Comparison of ENCODE assay signal across 1 cellular context in the genomic region with DNA sequence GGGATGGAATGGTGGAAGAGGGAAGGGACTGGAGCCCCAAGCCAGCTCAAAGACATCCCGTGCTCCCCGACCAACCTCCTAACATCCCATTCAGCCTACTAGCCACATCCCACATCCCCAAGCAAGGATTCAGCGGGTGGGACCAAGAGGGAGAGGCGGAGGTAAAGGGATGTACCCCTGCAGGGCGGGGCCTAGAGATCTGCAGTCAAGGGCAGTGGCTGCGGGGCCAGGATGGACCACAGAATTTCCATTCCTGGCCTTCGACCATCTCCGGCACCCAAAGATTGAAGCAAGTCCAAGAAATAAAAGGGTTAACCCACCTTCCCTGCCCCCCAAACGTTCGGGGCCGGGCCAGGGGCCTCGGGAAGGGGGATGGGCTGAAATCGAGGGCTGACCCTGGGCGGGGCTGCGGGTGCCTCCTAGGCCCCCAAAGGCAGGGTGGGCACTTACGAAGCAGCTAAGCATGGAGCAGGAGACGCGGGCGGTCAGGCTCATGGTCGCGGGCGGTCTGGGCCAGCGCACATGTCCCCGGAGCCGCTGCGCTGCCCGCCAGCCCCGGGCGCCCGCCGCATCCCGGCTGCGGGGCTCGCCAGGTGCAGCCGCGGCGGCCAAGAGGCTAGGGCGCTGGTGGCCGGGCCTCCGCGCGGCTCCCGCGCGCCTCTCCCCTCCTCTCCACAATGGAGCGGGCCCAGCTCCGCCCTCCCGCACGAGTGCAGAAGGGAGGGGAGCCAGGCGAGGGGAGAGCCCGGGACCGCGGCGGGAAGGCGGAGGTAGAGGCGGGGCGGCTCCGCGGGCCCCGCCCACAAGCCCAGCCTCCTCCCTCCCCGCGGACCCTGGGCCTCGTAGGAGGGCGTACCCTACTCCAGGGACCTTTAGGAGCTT.
A peak's percentile ranks its signal among the peaks of the same experiment; 100 is the strongest.
TF ChIP-seq lines count a peak whose summit lies in the region.

A gene (minus strand): TSS at position 726 of the 882 bp plus-strand sequence. CDS start 231 bp downstream, at position 495.

TF ChIP-seq in HepG2, 621 proteins besides CTCF, POLR2A, EP300 and RAD21 (continued from another document and continues in another):
- TF ChIP-seq, protein P1, sequence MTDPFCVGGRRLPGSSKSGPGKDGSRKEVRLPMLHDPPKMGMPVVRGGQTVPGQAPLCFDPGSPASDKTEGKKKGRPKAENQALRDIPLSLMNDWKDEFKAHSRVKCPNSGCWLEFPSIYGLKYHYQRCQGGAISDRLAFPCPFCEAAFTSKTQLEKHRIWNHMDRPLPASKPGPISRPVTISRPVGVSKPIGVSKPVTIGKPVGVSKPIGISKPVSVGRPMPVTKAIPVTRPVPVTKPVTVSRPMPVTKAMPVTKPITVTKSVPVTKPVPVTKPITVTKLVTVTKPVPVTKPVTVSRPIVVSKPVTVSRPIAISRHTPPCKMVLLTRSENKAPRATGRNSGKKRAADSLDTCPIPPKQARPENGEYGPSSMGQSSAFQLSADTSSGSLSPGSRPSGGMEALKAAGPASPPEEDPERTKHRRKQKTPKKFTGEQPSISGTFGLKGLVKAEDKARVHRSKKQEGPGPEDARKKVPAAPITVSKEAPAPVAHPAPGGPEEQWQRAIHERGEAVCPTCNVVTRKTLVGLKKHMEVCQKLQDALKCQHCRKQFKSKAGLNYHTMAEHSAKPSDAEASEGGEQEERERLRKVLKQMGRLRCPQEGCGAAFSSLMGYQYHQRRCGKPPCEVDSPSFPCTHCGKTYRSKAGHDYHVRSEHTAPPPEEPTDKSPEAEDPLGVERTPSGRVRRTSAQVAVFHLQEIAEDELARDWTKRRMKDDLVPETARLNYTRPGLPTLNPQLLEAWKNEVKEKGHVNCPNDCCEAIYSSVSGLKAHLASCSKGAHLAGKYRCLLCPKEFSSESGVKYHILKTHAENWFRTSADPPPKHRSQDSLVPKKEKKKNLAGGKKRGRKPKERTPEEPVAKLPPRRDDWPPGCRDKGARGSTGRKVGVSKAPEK (CRISPR knock-in tag; IDR thresholded peaks at IDR 0.05; ENCODE audit: borderline replicate concordance) = no peak
- TF ChIP-seq PRPF4 (IDR thresholded peaks at IDR 0.05; ENCODE audit: low read depth, low read length, poor library complexity, severe bottlenecking) (no peak), CEBPB (IDR thresholded peaks at IDR 0.05; ENCODE audit: borderline replicate concordance, low read depth, low read length) (no peak), ZNF180 (CRISPR knock-in tag; IDR thresholded peaks at IDR 0.05; ENCODE audit: borderline replicate concordance, low read depth) (no peak), ZFP1 (CRISPR knock-in tag; IDR thresholded peaks at IDR 0.05) (no peak), ZIK1 (CRISPR knock-in tag; IDR thresholded peaks at IDR 0.05; ENCODE audit: borderline replicate concordance, low read depth) (no peak), HDAC2 (CRISPR knock-in tag; IDR thresholded peaks at IDR 0.05) (peak; percentile 25; the same call in 1 of the 2 replicates), ZNF674 (CRISPR knock-in tag; IDR thresholded peaks at IDR 0.05; ENCODE audit: low read depth) (no peak), SATB2 (CRISPR knock-in tag; IDR thresholded peaks at IDR 0.05) (no peak), ZZZ3 (CRISPR knock-in tag; IDR thresholded peaks at IDR 0.05; ENCODE audit: borderline replicate concordance) (no peak), RFX5 (IDR thresholded peaks at IDR 0.05; ENCODE audit: low read depth, low read length) (no peak), RBM39 (IDR thresholded peaks at IDR 0.05; ENCODE audit: low read depth, low read length, poor library complexity, severe bottlenecking) (no peak), ZKSCAN5 (CRISPR knock-in tag; IDR thresholded peaks at IDR 0.05) (no peak), SNAPC2 (CRISPR knock-in tag; IDR thresholded peaks at IDR 0.05) (no peak), TEAD3 (CRISPR knock-in tag; optimal IDR thresholded peaks at IDR 0.05; ENCODE audit: borderline replicate concordance) (peak; percentile 28), ZNF563 (CRISPR knock-in tag; IDR thresholded peaks at IDR 0.05) (peak; percentile 15; the same call in 1 of the 2 replicates), ZFP82 (CRISPR knock-in tag; IDR thresholded peaks at IDR 0.05; ENCODE audit: borderline replicate concordance) (peak; percentile 81; the same call in 1 of the 2 replicates), GTF3A (CRISPR knock-in tag; conservative IDR thresholded peaks at IDR 0.05) (no peak), JARID2 (CRISPR knock-in tag; IDR thresholded peaks at IDR 0.05; ENCODE audit: insufficient replicate concordance) (no peak), RCOR2 (CRISPR knock-in tag; IDR thresholded peaks at IDR 0.05) (no peak), SAP130 (CRISPR knock-in tag; IDR thresholded peaks at IDR 0.05; ENCODE audit: low read depth) (peak; percentile 67), ZFP36L1 (CRISPR knock-in tag; IDR thresholded peaks at IDR 0.05) (peak; percentile 44; the same call in 1 of the 2 replicates), ATRX (CRISPR knock-in tag; IDR thresholded peaks at IDR 0.05; ENCODE audit: borderline replicate concordance) (no peak), ZNF709 (CRISPR knock-in tag; IDR thresholded peaks at IDR 0.05) (no peak), ZNF263 (CRISPR knock-in tag; IDR thresholded peaks at IDR 0.05) (peak; percentile 44; the same call in 1 of the 2 replicates)
- TF ChIP-seq, protein P2, sequence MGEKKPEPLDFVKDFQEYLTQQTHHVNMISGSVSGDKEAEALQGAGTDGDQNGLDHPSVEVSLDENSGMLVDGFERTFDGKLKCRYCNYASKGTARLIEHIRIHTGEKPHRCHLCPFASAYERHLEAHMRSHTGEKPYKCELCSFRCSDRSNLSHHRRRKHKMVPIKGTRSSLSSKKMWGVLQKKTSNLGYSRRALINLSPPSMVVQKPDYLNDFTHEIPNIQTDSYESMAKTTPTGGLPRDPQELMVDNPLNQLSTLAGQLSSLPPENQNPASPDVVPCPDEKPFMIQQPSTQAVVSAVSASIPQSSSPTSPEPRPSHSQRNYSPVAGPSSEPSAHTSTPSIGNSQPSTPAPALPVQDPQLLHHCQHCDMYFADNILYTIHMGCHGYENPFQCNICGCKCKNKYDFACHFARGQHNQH (CRISPR knock-in tag; IDR thresholded peaks at IDR 0.05) = no peak
- TF ChIP-seq, protein P3, sequence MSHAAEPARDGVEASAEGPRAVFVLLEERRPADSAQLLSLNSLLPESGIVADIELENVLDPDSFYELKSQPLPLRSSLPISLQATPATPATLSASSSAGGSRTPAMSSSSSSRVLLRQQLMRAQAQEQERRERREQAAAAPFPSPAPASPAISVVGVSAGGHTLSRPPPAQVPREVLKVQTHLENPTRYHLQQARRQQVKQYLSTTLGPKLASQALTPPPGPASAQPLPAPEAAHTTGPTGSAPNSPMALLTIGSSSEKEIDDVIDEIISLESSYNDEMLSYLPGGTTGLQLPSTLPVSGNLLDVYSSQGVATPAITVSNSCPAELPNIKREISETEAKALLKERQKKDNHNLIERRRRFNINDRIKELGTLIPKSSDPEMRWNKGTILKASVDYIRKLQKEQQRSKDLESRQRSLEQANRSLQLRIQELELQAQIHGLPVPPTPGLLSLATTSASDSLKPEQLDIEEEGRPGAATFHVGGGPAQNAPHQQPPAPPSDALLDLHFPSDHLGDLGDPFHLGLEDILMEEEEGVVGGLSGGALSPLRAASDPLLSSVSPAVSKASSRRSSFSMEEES (CRISPR knock-in tag; IDR thresholded peaks at IDR 0.05) = peak; percentile 62; the same call in 1 of the 2 replicates
- TF ChIP-seq, protein P4, sequence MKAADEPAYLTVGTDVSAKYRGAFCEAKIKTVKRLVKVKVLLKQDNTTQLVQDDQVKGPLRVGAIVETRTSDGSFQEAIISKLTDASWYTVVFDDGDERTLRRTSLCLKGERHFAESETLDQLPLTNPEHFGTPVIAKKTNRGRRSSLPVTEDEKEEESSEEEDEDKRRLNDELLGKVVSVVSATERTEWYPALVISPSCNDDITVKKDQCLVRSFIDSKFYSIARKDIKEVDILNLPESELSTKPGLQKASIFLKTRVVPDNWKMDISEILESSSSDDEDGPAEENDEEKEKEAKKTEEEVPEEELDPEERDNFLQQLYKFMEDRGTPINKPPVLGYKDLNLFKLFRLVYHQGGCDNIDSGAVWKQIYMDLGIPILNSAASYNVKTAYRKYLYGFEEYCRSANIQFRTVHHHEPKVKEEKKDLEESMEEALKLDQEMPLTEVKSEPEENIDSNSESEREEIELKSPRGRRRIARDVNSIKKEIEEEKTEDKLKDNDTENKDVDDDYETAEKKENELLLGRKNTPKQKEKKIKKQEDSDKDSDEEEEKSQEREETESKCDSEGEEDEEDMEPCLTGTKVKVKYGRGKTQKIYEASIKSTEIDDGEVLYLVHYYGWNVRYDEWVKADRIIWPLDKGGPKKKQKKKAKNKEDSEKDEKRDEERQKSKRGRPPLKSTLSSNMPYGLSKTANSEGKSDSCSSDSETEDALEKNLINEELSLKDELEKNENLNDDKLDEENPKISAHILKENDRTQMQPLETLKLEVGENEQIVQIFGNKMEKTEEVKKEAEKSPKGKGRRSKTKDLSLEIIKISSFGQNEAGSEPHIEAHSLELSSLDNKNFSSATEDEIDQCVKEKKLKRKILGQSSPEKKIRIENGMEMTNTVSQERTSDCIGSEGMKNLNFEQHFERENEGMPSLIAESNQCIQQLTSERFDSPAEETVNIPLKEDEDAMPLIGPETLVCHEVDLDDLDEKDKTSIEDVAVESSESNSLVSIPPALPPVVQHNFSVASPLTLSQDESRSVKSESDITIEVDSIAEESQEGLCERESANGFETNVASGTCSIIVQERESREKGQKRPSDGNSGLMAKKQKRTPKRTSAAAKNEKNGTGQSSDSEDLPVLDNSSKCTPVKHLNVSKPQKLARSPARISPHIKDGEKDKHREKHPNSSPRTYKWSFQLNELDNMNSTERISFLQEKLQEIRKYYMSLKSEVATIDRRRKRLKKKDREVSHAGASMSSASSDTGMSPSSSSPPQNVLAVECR (CRISPR knock-in tag; IDR thresholded peaks at IDR 0.05; ENCODE audit: borderline replicate concordance) = peak; percentile 68
- TF ChIP-seq, protein P5, sequence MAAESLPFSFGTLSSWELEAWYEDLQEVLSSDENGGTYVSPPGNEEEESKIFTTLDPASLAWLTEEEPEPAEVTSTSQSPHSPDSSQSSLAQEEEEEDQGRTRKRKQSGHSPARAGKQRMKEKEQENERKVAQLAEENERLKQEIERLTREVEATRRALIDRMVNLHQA (CRISPR knock-in tag; IDR thresholded peaks at IDR 0.05) = no peak
- TF ChIP-seq, protein P6, sequence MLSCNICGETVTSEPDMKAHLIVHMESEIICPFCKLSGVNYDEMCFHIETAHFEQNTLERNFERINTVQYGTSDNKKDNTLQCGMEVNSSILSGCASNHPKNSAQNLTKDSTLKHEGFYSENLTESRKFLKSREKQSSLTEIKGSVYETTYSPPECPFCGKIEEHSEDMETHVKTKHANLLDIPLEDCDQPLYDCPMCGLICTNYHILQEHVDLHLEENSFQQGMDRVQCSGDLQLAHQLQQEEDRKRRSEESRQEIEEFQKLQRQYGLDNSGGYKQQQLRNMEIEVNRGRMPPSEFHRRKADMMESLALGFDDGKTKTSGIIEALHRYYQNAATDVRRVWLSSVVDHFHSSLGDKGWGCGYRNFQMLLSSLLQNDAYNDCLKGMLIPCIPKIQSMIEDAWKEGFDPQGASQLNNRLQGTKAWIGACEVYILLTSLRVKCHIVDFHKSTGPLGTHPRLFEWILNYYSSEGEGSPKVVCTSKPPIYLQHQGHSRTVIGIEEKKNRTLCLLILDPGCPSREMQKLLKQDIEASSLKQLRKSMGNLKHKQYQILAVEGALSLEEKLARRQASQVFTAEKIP (CRISPR knock-in tag; IDR thresholded peaks at IDR 0.05; ENCODE audit: borderline replicate concordance) = no peak
- TF ChIP-seq, protein P7, sequence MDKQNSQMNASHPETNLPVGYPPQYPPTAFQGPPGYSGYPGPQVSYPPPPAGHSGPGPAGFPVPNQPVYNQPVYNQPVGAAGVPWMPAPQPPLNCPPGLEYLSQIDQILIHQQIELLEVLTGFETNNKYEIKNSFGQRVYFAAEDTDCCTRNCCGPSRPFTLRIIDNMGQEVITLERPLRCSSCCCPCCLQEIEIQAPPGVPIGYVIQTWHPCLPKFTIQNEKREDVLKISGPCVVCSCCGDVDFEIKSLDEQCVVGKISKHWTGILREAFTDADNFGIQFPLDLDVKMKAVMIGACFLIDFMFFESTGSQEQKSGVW (CRISPR knock-in tag; IDR thresholded peaks at IDR 0.05; ENCODE audit: borderline replicate concordance) = no peak
- TF ChIP-seq, protein P8, sequence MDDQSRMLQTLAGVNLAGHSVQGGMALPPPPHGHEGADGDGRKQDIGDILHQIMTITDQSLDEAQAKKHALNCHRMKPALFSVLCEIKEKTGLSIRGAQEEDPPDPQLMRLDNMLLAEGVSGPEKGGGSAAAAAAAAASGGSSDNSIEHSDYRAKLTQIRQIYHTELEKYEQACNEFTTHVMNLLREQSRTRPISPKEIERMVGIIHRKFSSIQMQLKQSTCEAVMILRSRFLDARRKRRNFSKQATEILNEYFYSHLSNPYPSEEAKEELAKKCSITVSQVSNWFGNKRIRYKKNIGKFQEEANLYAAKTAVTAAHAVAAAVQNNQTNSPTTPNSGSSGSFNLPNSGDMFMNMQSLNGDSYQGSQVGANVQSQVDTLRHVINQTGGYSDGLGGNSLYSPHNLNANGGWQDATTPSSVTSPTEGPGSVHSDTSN (CRISPR knock-in tag; IDR thresholded peaks at IDR 0.05; ENCODE audit: borderline replicate concordance) = no peak
- TF ChIP-seq, protein P9, sequence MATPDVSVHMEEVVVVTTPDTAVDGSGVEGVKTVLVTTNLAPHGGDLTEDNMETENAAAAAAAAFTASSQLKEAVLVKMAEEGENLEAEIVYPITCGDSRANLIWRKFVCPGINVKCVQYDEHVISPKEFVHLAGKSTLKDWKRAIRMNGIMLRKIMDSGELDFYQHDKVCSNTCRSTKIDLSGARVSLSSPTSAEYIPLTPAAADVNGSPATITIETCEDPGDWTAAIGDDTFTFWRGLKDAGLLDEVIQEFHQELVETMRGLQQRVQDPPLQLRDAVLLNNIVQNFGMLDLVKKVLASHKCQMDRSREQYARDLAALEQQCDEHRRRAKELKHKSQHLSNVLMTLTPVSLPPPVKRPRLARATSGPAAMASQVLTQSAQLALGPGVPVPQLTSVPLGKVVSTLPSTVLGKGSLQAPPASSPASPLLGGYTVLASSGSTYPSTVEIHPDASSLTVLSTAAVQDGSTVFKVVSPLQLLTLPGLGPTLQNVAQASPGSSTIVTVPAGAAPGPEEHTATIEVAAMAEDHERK (CRISPR knock-in tag; IDR thresholded peaks at IDR 0.05; ENCODE audit: low read depth) = no peak
- TF ChIP-seq, protein P10, sequence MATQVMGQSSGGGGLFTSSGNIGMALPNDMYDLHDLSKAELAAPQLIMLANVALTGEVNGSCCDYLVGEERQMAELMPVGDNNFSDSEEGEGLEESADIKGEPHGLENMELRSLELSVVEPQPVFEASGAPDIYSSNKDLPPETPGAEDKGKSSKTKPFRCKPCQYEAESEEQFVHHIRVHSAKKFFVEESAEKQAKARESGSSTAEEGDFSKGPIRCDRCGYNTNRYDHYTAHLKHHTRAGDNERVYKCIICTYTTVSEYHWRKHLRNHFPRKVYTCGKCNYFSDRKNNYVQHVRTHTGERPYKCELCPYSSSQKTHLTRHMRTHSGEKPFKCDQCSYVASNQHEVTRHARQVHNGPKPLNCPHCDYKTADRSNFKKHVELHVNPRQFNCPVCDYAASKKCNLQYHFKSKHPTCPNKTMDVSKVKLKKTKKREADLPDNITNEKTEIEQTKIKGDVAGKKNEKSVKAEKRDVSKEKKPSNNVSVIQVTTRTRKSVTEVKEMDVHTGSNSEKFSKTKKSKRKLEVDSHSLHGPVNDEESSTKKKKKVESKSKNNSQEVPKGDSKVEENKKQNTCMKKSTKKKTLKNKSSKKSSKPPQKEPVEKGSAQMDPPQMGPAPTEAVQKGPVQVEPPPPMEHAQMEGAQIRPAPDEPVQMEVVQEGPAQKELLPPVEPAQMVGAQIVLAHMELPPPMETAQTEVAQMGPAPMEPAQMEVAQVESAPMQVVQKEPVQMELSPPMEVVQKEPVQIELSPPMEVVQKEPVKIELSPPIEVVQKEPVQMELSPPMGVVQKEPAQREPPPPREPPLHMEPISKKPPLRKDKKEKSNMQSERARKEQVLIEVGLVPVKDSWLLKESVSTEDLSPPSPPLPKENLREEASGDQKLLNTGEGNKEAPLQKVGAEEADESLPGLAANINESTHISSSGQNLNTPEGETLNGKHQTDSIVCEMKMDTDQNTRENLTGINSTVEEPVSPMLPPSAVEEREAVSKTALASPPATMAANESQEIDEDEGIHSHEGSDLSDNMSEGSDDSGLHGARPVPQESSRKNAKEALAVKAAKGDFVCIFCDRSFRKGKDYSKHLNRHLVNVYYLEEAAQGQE (IDR thresholded peaks at IDR 0.05; ENCODE audit: borderline replicate concordance in 1 of 2, low read depth in 1 of 2, low read length in 2 of 2) = no peak
